In the genomic region with DNA sequence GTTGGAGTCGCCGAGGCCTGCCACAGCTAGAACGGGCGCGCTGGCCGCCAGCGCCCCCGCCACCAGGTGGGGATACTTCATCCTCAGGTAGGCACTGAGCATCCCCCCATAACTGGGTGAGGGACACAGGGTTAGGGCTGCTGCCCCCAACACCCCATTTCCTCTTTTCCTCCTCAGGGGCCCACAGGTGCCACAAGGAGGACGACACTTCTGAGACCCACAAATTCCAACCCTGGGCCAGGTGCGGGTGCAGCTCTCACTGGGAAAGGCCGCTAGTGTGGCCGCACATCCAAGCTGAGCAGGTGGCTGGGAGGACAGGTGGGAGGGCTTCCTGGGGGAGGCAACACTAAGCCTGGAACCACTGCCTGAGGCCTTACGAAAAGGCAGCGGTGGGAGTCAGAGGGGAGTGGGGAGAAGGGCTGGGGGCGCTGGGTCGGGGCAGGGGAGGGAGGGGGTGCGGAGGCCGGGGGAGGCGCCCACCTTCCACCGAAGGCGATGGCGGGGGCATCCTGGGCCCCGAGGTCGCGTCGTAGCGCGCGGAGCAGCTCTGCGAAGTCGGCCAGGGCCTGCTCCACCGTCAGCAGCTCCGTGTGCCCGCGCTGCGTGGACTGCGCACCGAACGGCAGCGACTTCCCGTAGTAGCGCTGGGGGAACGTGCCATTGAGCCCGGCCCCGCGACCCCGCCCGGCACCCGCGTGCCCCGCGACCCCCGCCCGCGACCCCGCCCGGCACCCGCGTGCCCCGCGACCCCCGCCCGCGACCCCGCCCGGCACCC, we compare ENCODE assay signal across 1 cellular context.
TF ChIP-seq lines count a peak whose summit lies in the region.

No MANE protein-coding gene starts in this region.

TF ChIP-seq in K562, 482 proteins besides CTCF, POLR2A, EP300 and RAD21 (continued from another document):
- TF ChIP-seq, protein P1, sequence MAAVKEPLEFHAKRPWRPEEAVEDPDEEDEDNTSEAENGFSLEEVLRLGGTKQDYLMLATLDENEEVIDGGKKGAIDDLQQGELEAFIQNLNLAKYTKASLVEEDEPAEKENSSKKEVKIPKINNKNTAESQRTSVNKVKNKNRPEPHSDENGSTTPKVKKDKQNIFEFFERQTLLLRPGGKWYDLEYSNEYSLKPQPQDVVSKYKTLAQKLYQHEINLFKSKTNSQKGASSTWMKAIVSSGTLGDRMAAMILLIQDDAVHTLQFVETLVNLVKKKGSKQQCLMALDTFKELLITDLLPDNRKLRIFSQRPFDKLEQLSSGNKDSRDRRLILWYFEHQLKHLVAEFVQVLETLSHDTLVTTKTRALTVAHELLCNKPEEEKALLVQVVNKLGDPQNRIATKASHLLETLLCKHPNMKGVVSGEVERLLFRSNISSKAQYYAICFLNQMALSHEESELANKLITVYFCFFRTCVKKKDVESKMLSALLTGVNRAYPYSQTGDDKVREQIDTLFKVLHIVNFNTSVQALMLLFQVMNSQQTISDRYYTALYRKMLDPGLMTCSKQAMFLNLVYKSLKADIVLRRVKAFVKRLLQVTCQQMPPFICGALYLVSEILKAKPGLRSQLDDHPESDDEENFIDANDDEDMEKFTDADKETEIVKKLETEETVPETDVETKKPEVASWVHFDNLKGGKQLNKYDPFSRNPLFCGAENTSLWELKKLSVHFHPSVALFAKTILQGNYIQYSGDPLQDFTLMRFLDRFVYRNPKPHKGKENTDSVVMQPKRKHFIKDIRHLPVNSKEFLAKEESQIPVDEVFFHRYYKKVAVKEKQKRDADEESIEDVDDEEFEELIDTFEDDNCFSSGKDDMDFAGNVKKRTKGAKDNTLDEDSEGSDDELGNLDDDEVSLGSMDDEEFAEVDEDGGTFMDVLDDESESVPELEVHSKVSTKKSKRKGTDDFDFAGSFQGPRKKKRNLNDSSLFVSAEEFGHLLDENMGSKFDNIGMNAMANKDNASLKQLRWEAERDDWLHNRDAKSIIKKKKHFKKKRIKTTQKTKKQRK (IDR thresholded peaks at IDR 0.05; ENCODE audit: borderline replicate concordance, low read depth, low read length), result no peak
- TF ChIP-seq ZBTB7A (IDR thresholded peaks at IDR 0.05; ENCODE audit: borderline replicate concordance, control insufficient read depth, low read depth, low read length) (peak; percentile 67; the same call in 1 of the 2 replicates), PRMT5 (CRISPR knock-in tag; IDR thresholded peaks at IDR 0.05) (no peak)
- TF ChIP-seq, protein P2, sequence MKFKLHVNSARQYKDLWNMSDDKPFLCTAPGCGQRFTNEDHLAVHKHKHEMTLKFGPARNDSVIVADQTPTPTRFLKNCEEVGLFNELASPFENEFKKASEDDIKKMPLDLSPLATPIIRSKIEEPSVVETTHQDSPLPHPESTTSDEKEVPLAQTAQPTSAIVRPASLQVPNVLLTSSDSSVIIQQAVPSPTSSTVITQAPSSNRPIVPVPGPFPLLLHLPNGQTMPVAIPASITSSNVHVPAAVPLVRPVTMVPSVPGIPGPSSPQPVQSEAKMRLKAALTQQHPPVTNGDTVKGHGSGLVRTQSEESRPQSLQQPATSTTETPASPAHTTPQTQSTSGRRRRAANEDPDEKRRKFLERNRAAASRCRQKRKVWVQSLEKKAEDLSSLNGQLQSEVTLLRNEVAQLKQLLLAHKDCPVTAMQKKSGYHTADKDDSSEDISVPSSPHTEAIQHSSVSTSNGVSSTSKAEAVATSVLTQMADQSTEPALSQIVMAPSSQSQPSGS (CRISPR knock-in tag; IDR thresholded peaks at IDR 0.05), result no peak
